1 cellular context compared by ENCODE assay signal in genomic region chr9:124450931-124451661, GRCh38.
TF ChIP-seq lines count a peak whose summit lies in the region.

No MANE protein-coding gene starts in this region.

TF ChIP-seq in K562, 482 proteins besides CTCF, POLR2A, EP300 and RAD21:
- TF ChIP-seq ZNF589 (CRISPR knock-in tag; IDR thresholded peaks at IDR 0.05; ENCODE audit: low read depth), result no peak
- TF ChIP-seq, protein P1, sequence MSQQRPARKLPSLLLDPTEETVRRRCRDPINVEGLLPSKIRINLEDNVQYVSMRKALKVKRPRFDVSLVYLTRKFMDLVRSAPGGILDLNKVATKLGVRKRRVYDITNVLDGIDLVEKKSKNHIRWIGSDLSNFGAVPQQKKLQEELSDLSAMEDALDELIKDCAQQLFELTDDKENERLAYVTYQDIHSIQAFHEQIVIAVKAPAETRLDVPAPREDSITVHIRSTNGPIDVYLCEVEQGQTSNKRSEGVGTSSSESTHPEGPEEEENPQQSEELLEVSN (IDR thresholded peaks at IDR 0.05; ENCODE audit: borderline replicate concordance in 1 of 2, extremely low read depth in 1 of 2, insufficient read depth in 1 of 2, insufficient read length in 1 of 2, low read depth in 1 of 2, low read length in 1 of 2, poor library complexity in 1 of 2, severe bottlenecking in 1 of 2), result no peak
- TF ChIP-seq SIX5 (IDR thresholded peaks at IDR 0.05; ENCODE audit: borderline replicate concordance in 1 of 2, insufficient read depth in 1 of 2, low read depth in 1 of 2, low read length in 2 of 2), result no peak
- no peak for TF ChIP-seq CBX8 (IDR thresholded peaks at IDR 0.05; ENCODE audit: borderline replicate concordance, extremely low read depth, low read depth, low read length, poor library complexity, severe bottlenecking)
- TF ChIP-seq NCOA1 (IDR thresholded peaks at IDR 0.05; ENCODE audit: low read depth), result no peak
- no peak for TF ChIP-seq SP1 (CRISPR knock-in tag; IDR thresholded peaks at IDR 0.05)
- TF ChIP-seq CSDE1 (IDR thresholded peaks at IDR 0.05), result no peak
- TF ChIP-seq GATAD2A (IDR thresholded peaks at IDR 0.05), result no peak
- TF ChIP-seq TRIM24 (IDR thresholded peaks at IDR 0.05), result no peak
- no peak for TF ChIP-seq ZNF407 (IDR thresholded peaks at IDR 0.05; ENCODE audit: low read depth)
- no peak for TF ChIP-seq STAT5A (IDR thresholded peaks at IDR 0.05; ENCODE audit: borderline replicate concordance, low read length)
- no peak for TF ChIP-seq PYGO2 (tag; IDR thresholded peaks at IDR 0.05)
- TF ChIP-seq CBFA2T2 (conservative IDR thresholded peaks at IDR 0.05), result no peak
- TF ChIP-seq CCNT2 (IDR thresholded peaks at IDR 0.05; ENCODE audit: borderline replicate concordance, extremely low read depth, insufficient read length, low read depth, low read length), result no peak
